ENCODE assay signal across 1 cellular context in the genomic region with DNA sequence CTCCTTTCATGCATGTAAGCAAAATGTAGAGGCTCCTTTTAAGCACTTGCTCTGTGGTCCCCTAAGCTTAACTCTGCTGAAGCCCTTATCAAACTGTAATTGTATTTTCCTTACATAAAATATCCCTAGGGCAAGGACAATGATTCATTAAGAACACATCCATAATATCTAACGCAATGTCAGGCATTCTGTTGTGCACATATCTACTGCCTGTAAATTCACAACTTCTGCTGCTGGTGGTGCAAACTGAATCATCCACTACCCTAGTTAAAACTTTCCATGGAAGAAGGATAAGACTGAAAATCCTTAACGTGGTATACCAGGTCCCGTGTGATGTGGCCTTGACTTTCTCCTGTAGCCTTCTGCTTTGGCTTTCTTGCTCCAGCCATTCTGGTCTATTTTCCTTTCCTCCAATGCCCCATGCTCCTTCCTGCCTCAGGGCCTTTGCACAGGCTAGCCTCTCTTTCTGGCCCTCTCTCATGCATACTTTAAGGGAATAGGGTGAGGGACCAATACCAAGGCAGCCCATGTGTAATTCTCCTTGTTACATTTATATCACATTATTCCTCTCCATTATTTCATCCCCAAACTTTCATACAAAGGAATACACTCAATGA.
TF ChIP-seq lines count a peak whose summit lies in the region.

No MANE protein-coding gene starts in this region.

TF ChIP-seq in K562, 482 proteins besides CTCF, POLR2A, EP300 and RAD21 (continued from another document):
- TF ChIP-seq, protein P1, sequence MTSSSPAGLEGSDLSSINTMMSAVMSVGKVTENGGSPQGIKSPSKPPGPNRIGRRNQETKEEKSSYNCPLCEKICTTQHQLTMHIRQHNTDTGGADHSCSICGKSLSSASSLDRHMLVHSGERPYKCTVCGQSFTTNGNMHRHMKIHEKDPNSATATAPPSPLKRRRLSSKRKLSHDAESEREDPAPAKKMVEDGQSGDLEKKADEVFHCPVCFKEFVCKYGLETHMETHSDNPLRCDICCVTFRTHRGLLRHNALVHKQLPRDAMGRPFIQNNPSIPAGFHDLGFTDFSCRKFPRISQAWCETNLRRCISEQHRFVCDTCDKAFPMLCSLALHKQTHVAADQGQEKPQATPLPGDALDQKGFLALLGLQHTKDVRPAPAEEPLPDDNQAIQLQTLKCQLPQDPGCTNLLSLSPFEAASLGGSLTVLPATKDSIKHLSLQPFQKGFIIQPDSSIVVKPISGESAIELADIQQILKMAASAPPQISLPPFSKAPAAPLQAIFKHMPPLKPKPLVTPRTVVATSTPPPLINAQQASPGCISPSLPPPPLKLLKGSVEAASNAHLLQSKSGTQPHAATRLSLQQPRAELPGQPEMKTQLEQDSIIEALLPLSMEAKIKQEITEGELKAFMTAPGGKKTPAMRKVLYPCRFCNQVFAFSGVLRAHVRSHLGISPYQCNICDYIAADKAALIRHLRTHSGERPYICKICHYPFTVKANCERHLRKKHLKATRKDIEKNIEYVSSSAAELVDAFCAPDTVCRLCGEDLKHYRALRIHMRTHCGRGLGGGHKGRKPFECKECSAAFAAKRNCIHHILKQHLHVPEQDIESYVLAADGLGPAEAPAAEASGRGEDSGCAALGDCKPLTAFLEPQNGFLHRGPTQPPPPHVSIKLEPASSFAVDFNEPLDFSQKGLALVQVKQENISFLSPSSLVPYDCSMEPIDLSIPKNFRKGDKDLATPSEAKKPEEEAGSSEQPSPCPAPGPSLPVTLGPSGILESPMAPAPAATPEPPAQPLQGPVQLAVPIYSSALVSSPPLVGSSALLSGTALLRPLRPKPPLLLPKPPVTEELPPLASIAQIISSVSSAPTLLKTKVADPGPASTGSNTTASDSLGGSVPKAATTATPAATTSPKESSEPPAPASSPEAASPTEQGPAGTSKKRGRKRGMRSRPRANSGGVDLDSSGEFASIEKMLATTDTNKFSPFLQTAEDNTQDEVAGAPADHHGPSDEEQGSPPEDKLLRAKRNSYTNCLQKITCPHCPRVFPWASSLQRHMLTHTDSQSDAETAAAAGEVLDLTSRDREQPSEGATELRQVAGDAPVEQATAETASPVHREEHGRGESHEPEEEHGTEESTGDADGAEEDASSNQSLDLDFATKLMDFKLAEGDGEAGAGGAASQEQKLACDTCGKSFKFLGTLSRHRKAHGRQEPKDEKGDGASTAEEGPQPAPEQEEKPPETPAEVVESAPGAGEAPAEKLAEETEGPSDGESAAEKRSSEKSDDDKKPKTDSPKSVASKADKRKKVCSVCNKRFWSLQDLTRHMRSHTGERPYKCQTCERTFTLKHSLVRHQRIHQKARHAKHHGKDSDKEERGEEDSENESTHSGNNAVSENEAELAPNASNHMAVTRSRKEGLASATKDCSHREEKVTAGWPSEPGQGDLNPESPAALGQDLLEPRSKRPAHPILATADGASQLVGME (CRISPR knock-in tag; IDR thresholded peaks at IDR 0.05) = no peak
- TF ChIP-seq, protein P2, sequence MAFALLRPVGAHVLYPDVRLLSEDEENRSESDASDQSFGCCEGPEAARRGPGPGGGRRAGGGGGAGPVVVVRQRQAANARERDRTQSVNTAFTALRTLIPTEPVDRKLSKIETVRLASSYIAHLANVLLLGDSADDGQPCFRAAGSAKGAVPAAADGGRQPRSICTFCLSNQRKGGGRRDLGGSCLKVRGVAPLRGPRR (CRISPR knock-in tag; IDR thresholded peaks at IDR 0.05) = no peak
- TF ChIP-seq TCF3 (CRISPR knock-in tag; IDR thresholded peaks at IDR 0.05) = no peak
